ENCODE assay signal across 20 cellular contexts in genomic region chr1:236101233-236102200, GRCh38. TPM values are rescaled to one million over a fixed set of nuclear protein-coding genes. Genes with fewer than 3 reads are reported as not detected.
DNase-seq lines count a peak whose midpoint lies in the region; ATAC-seq, FAIRE-seq and TF ChIP-seq lines count a peak whose summit lies in the region.
"Had no signal": no experiment of that assay in that cellular context is flagged by ENCODE, and none has a peak within 500 bp of the region (broad histone marks: within the 10 kb centered on the region; RNA-seq: fewer than 3 reads in every experiment).

No MANE protein-coding gene starts in this region.

- TF ChIP-seq CTCF in HEK293 (tag by site-specific recombination; IDR thresholded peaks at IDR 0.05) (no peak), K562 (IDR thresholded peaks at IDR 0.05 in 2 of 3, conservative IDR thresholded peaks at IDR 0.05 in 1 of 3; ENCODE audit: insufficient read depth in 2 of 3, low read depth in 1 of 3, low read length in 3 of 3) (no peak), esophagus muscularis mucosa (IDR thresholded peaks at IDR 0.05) (no peak)

- TF ChIP-seq EP300 in K562 (IDR thresholded peaks at IDR 0.05; ENCODE audit: low read length) (no peak), esophagus muscularis mucosa (IDR thresholded peaks at IDR 0.05) (no peak)

- H3K4me2 ChIP-seq in K562 (ENCODE audit: insufficient read depth, low read length) = no peak overlapping the region
- H3K4me2 ChIP-seq in neuronal stem cell (ENCODE audit: insufficient read depth, low read length, poor library complexity, severe bottlenecking) = no peak overlapping the region
- H3K4me2 ChIP-seq: A549 had no signal

- no peaks in the 10 kb centered on the region for H3K9me1 ChIP-seq in K562 (ENCODE audit: control insufficient read depth, insufficient read depth, low read length)

- H3K14ac ChIP-seq in neuronal stem cell (ENCODE audit: low read length) = no peak overlapping the region

- peaks cover 7% of the 10 kb centered on the region for H3K9me3 Mint-ChIP-seq in activated naive CD4-positive, alpha-beta T cell treated with anti-CD3 and anti-CD28 coated beads for 36 hours
- H3K9me3 Mint-ChIP-seq: CD4-positive, alpha-beta T cell had no signal

- no peak for FAIRE-seq in K562 (lab: Jason Lieb, UNC)
- FAIRE-seq: A549, D721Med, G401.6, GM12892, GM18507 had no signal

- H3K79me1 ChIP-seq in neuronal stem cell (ENCODE audit: low read depth, low read length) = no peaks in the 10 kb centered on the region

- H3K79me2 ChIP-seq in K562 (ENCODE audit: control insufficient read depth, insufficient read depth, low read length) = no peaks in the 10 kb centered on the region

- POLR2A ChIA-PET in HEK293 (lab: Yijun Ruan, JAX) = no interaction called here
- POLR2A ChIA-PET in K562 (lab: Yijun Ruan, JAX) = interaction anchor here (0.7 kb wide), 1 partner anchor 121 kb away, joined by 4 read pairs; no protein-coding TSS in a partner anchor

- H3K4me3 Mint-ChIP-seq in activated naive CD4-positive, alpha-beta T cell treated with anti-CD3 and anti-CD28 coated beads for 36 hours = no peak overlapping the region
- H3K4me3 Mint-ChIP-seq: CD4-positive, alpha-beta T cell had no signal

- H3K4me3 ChIP-seq in HEK293 (ENCODE audit: low read depth, low read length) = no peak overlapping the region
- no peak overlapping the region for H3K4me3 ChIP-seq in K562
- H3K4me3 ChIP-seq in neuronal stem cell (ENCODE audit: low read length in 2 of 2) = peak overlapping the region in 1 of 2 donors; percentile 23
- no peak overlapping the region for H3K4me3 ChIP-seq in aorta (ENCODE audit: low read length in 2 of 2)
- H3K4me3 ChIP-seq in esophagus muscularis mucosa = no peak overlapping the region
- H3K4me3 ChIP-seq: A549, GM23248 had no signal

- H4K8ac ChIP-seq in neuronal stem cell (ENCODE audit: low read depth, low read length) = no peak overlapping the region

- in situ Hi-C loops in K562 (cut with MboI) = loop anchor here (25.0 kb wide), 2 partner anchors 1286 to 1461 kb away; no protein-coding TSS in a partner anchor

- H2BK15ac ChIP-seq in neuronal stem cell (ENCODE audit: low read length) = peak overlapping the region; percentile 32

- BruUV-seq in K562 (replicated peaks; lab: Mats Ljungman, UMichigan) = no TSS peak

- DNase-seq in K562 (ENCODE audit: extremely low read depth in 1 of 4, low spot score in 3 of 4) = no peak
- DNase-seq in neuronal stem cell (ENCODE audit: low spot score) = no peak
- peak; percentile 6 to 8 for DNase-seq in aorta
- DNase-seq in esophagus muscularis mucosa (ENCODE audit: extremely low spot score) = no peak
- no peak for DNase-seq in activated naive CD4-positive, alpha-beta T cell treated with anti-CD3 and anti-CD28 coated beads for 36 hours
- DNase-seq in stimulated activated CD4-positive, alpha-beta T cell treated with anti-CD3 and anti-CD28 coated beads, Interleukin-15, amount 100 ng/mL, for 24 hours = no peak
- DNase-seq: AML-193; Caco-2; CD4-positive, alpha-beta T cell; GM23248; H7 had no signal

- no peak overlapping the region for H3K18ac ChIP-seq in neuronal stem cell (ENCODE audit: low read length)

- ATAC-seq in K562 (no peak), aorta (ENCODE audit: low FRiP score) (no peak)
- ATAC-seq: A549, HCT116 had no signal

- peaks cover 2% of the 10 kb centered on the region for H3K4me1 Mint-ChIP-seq in activated naive CD4-positive, alpha-beta T cell treated with anti-CD3 and anti-CD28 coated beads for 36 hours (ENCODE audit: low read depth)

- peaks cover 2% of the 10 kb centered on the region for H3K36me3 Mint-ChIP-seq in activated naive CD4-positive, alpha-beta T cell treated with anti-CD3 and anti-CD28 coated beads for 36 hours (ENCODE audit: low read depth)

- H3K9me3 ChIP-seq in HEK293 (ENCODE audit: control insufficient read depth, insufficient read depth, low read depth, low read length) (no peaks in the 10 kb centered on the region), K562 (replicated peaks; ENCODE audit: control insufficient read depth, insufficient read depth, low read depth, low read length) (no peaks in the 10 kb centered on the region; the same call in 1 of the 2 replicates), neuronal stem cell (replicated peaks in 1 of 2; ENCODE audit: control insufficient read depth in 2 of 2, insufficient read depth in 1 of 2, low read depth in 1 of 2, low read length in 2 of 2) (peaks cover 0 to 3% of the 10 kb centered on the region in 2 donors), aorta (ENCODE audit: control insufficient read depth, low read length) (no peaks in the 10 kb centered on the region), esophagus muscularis mucosa (peaks cover 0 to 4% (median 2%) of the 10 kb centered on the region in 4 donors)

- H2AK5ac ChIP-seq in neuronal stem cell (ENCODE audit: low read depth, low read length) = peak overlapping the region; percentile 30

- H2BK5ac ChIP-seq in neuronal stem cell (ENCODE audit: low read length) = no peak overlapping the region

- WGBS in K562 (ENCODE audit: insufficient coverage, low coverage, missing lambda C conversion rate) = 8% methylated on average over 8 of the region's 10 CpGs
- 100% methylated on average over 5 to 8 of the region's 10 CpGs for WGBS in neuronal stem cell (ENCODE audit: extremely low coverage in 2 of 2, insufficient read length in 2 of 2, insufficient replicate concordance in 1 of 2), 2 donors
- 86 to 88% methylated on average over 10 of the region's 10 CpGs for WGBS in aorta, 2 donors
- 82% methylated on average over 10 of the region's 10 CpGs for WGBS in esophagus muscularis mucosa

- H3K9ac ChIP-seq in K562 (ENCODE audit: insufficient read depth in 1 of 2, low read depth in 2 of 2, low read length in 2 of 2) (no peak overlapping the region), neuronal stem cell (ENCODE audit: low read depth, low read length, poor library complexity) (peak overlapping the region; percentile 57)
- H3K9ac ChIP-seq: GM23248 had no signal

- no peak overlapping the region for H3K27ac Mint-ChIP-seq in activated naive CD4-positive, alpha-beta T cell treated with anti-CD3 and anti-CD28 coated beads for 36 hours
- H3K27ac Mint-ChIP-seq: CD4-positive, alpha-beta T cell had no signal

- no peak overlapping the region for H2AFZ ChIP-seq in K562 (ENCODE audit: low read depth, low read length)
- H2AFZ ChIP-seq in neuronal stem cell (ENCODE audit: low read length) = no peak overlapping the region
- H2AFZ ChIP-seq: GM23248 had no signal

- H2BK120ac ChIP-seq in neuronal stem cell (ENCODE audit: low read depth, low read length) = no peak overlapping the region

- TF ChIP-seq POLR2A in K562 (conservative IDR thresholded peaks at IDR 0.05) (no peak), esophagus muscularis mucosa (IDR thresholded peaks at IDR 0.05; ENCODE audit: low read depth) (no peak)

- H3K27me3 ChIP-seq in K562 (ENCODE audit: control insufficient read depth in 2 of 2, insufficient read depth in 2 of 2, low read length in 2 of 2) = peaks cover 0 to 30% of the 10 kb centered on the region in 2 experiments; a peak in 2 of 5 replicates
- peaks cover 0 to 2% (median 0%) of the 10 kb centered on the region in 3 experiments for H3K27me3 ChIP-seq in neuronal stem cell (ENCODE audit: control insufficient read depth in 3 of 3, insufficient read depth in 3 of 3, low read depth in 1 of 3, low read length in 3 of 3)
- H3K27me3 ChIP-seq in aorta (ENCODE audit: control insufficient read depth in 1 of 2, insufficient read depth in 2 of 2, low read length in 1 of 2) = no peaks in the 10 kb centered on the region
- peaks cover 0 to 14% (median 0%) of the 10 kb centered on the region in 4 donors for H3K27me3 ChIP-seq in esophagus muscularis mucosa

- H3K23ac ChIP-seq in neuronal stem cell (ENCODE audit: low read depth, low read length, poor library complexity) = peak overlapping the region; percentile 5

- no peaks in the 10 kb centered on the region for H3K27me3 Mint-ChIP-seq in activated naive CD4-positive, alpha-beta T cell treated with anti-CD3 and anti-CD28 coated beads for 36 hours (ENCODE audit: low read depth)

- peak overlapping the region; percentile 86 for H4K91ac ChIP-seq in neuronal stem cell (ENCODE audit: low read depth, low read length, poor library complexity)

- H3K4me1 ChIP-seq in HEK293 (ENCODE audit: control insufficient read depth, insufficient read depth, low read length) (no peaks in the 10 kb centered on the region), K562 (replicated peaks in 1 of 2; ENCODE audit: control insufficient read depth in 2 of 2, insufficient read depth in 2 of 2, low read length in 2 of 2) (peaks cover 3% of the 10 kb centered on the region in 2 experiments; a peak in 2 of 5 replicates), neuronal stem cell (ENCODE audit: control insufficient read depth in 2 of 2, insufficient read depth in 1 of 2, low read depth in 1 of 2, low read length in 2 of 2) (peaks cover 2 to 8% of the 10 kb centered on the region in 2 donors), aorta (ENCODE audit: control insufficient read depth in 1 of 2, insufficient read depth in 2 of 2, low read length in 2 of 2) (no peaks in the 10 kb centered on the region), esophagus muscularis mucosa (peaks cover 0 to 8% (median 3%) of the 10 kb centered on the region in 4 donors)
- H3K4me1 ChIP-seq: A549, Caco-2 had no signal

- H3K4ac ChIP-seq in neuronal stem cell (ENCODE audit: low read length) = no peak overlapping the region

- H3K36me3 ChIP-seq in HEK293 (ENCODE audit: control insufficient read depth in 2 of 2, insufficient read depth in 1 of 2, low read length in 2 of 2) = no peaks in the 10 kb centered on the region
- no peaks in the 10 kb centered on the region for H3K36me3 ChIP-seq in K562 (ENCODE audit: control insufficient read depth, insufficient read depth, low read length)
- no peaks in the 10 kb centered on the region for H3K36me3 ChIP-seq in neuronal stem cell (replicated peaks in 1 of 2; ENCODE audit: control insufficient read depth in 2 of 2, insufficient read depth in 2 of 2, low read length in 2 of 2)
- no peaks in the 10 kb centered on the region for H3K36me3 ChIP-seq in aorta (ENCODE audit: control insufficient read depth in 1 of 2, insufficient read depth in 2 of 2, low read length in 1 of 2)
- H3K36me3 ChIP-seq in esophagus muscularis mucosa = no peaks in the 10 kb centered on the region

- no peak overlapping the region for H3K27ac ChIP-seq in HEK293 (ENCODE audit: extremely low read depth, low read depth, low read length)
- no peak overlapping the region for H3K27ac ChIP-seq in K562 (ENCODE audit: extremely low read depth, low read depth, low read length)
- H3K27ac ChIP-seq in neuronal stem cell (replicated peaks; ENCODE audit: low read length) = no peak overlapping the region
- H3K27ac ChIP-seq in aorta (ENCODE audit: low read depth in 1 of 2, low read length in 2 of 2) = no peak overlapping the region
- H3K27ac ChIP-seq in esophagus muscularis mucosa (replicated peaks in 1 of 4) = no peak overlapping the region
- H3K27ac ChIP-seq: 22Rv1, A549, C4-2B, GM23248 had no signal

- H2BK12ac ChIP-seq in neuronal stem cell (ENCODE audit: low read length) = peak overlapping the region; percentile 85

- CTCF ChIA-PET in HEK293 (lab: Yijun Ruan, JAX) = no interaction called here
- CTCF ChIA-PET in K562 (lab: Yijun Ruan, JAX; ENCODE audit: low intra/inter-chr PET ratio) = no interaction called here
- CTCF ChIA-PET in activated naive CD4-positive, alpha-beta T cell treated with anti-CD3 and anti-CD28 coated beads for 36 hours (lab: Charles Lee) = interaction anchor here (1.0 kb wide), 1 partner anchor 339 kb away, joined by 3 read pairs; no protein-coding TSS in a partner anchor

- TF ChIP-seq RAD21 in K562 (CRISPR knock-in tag; conservative IDR thresholded peaks at IDR 0.05 in 1 of 2, IDR thresholded peaks at IDR 0.05 in 1 of 2) = no peak

- intact Hi-C loops in K562 (cut with micrococcal nuclease) = loop anchor here (2.0 to 10.0 kb wide), 6 partner anchors 449 to 1703 kb away; no protein-coding TSS in a partner anchor
- intact Hi-C loops in aorta (cut with DNase I) = loop anchor here (5.0 to 10.0 kb wide), 2 partner anchors 386 to 673 kb away; no protein-coding TSS in a partner anchor
- intact Hi-C loops in esophagus muscularis mucosa (cut with DNase I) = loop anchor here (10.0 kb wide), 1 partner anchor 423 kb away; the partner anchor contains the start of gene LGALS8
- intact Hi-C loops in activated naive CD4-positive, alpha-beta T cell treated with anti-CD3 and anti-CD28 coated beads for 36 hours (cut with micrococcal nuclease) = loop anchor here (5.0 to 10.0 kb wide), 3 partner anchors 653 to 1461 kb away; no protein-coding TSS in a partner anchor

- H4K20me1 ChIP-seq in K562 (replicated peaks; ENCODE audit: control insufficient read depth, insufficient read depth, low read length) = no peaks in the 10 kb centered on the region; the same call in none of the 2 replicates

RNA-seq across cellular contexts. Expression of gene NID1, which starts 36.6 kb away (rescaled TPM):
- total RNA-seq in K562 (2011; cell fraction: chromatin; rRNA removed; ENCODE audit: low replicate concordance) = not detected in 2 replicates
- total RNA-seq in K562 (2011; cell fraction: nucleolus; rRNA removed) = not detected in 2 replicates
- not detected in 2 replicates for total RNA-seq in K562 (2011; cell fraction: nucleoplasm; rRNA removed)
- total RNA-seq in K562 (2014; rRNA removed) = not detected in 2 replicates
- not detected in 2 replicates for total RNA-seq in K562 (2014; rRNA removed; fragmentation: Illumina TruSeq; extraction: Trizol)
- not detected in 2 replicates for total RNA-seq in K562 (2015; rRNA removed; fragmentation: Illumina TruSeq; extraction: Trizol)
- total RNA-seq in K562 (2021) = 0.22 and 0.27 TPM in 2 replicates
- not detected in 2 replicates for polyA plus RNA-seq in K562 (2011; rRNA removed)
- 0.01 TPM in 1 of 2 replicates, not detected in the other for polyA plus RNA-seq in K562 (2011; cell fraction: cytosol; rRNA removed)
- polyA plus RNA-seq in K562 (2011; cell fraction: nucleus; rRNA removed) = not detected in 2 replicates
- not detected in 2 replicates for polyA plus RNA-seq in K562 (2012)
- not detected in 2 replicates for polyA plus RNA-seq in K562 (2014; fragmentation: Illumina TruSeq; extraction: Trizol)
- polyA plus RNA-seq in K562 (2014; fragmentation: Nextera tagmentation; extraction: Ambion mirVana) = not detected
- not detected in 2 replicates for polyA plus RNA-seq in K562 (2014; rRNA removed)
- not detected in 2 replicates for polyA minus RNA-seq in K562 (2011; rRNA and poly(A)+ RNA removed)
- 0.46 TPM in 1 of 2 replicates, not detected in the other for polyA minus RNA-seq in K562 (2011; cell fraction: cytosol; rRNA and poly(A)+ RNA removed)
- polyA minus RNA-seq in K562 (2011; cell fraction: nucleus; rRNA and poly(A)+ RNA removed) = not detected in 2 replicates
- 68.7 TPM for polyA plus RNA-seq in neuronal stem cell (2013, experiment 1 of 2)
- polyA plus RNA-seq in neuronal stem cell (2013, experiment 2 of 2) = 68.7 TPM
- 10 to 100 TPM; 63.3 to 69.5 TPM for total RNA-seq in aorta
- polyA plus RNA-seq in aorta = 10 to 100 TPM; 11.0 to 57.5 TPM
- 100 to 1,000 TPM; 187 to 390 (median 287) TPM for total RNA-seq in esophagus muscularis mucosa
- total RNA-seq in activated naive CD4-positive, alpha-beta T cell treated with anti-CD3 and anti-CD28 coated beads for 36 hours = under 1 TPM in 1 of 2 experiments, not detected in 1; 0.10 TPM

RNA-seq across cellular contexts. Expression of gene GPR137B, which starts 40.8 kb away (rescaled TPM):
- 0.28 and 0.65 TPM in 2 replicates for total RNA-seq in K562 (2011; cell fraction: chromatin; rRNA removed; ENCODE audit: low replicate concordance)
- total RNA-seq in K562 (2011; cell fraction: nucleolus; rRNA removed) = 0.17 and 0.79 TPM in 2 replicates
- total RNA-seq in K562 (2011; cell fraction: nucleoplasm; rRNA removed) = 0.22 and 2.1 TPM in 2 replicates
- total RNA-seq in K562 (2014; rRNA removed) (0.36 and 0.94 TPM in 2 replicates), K562 (2014; rRNA removed; fragmentation: Illumina TruSeq; extraction: Trizol) (0.70 and 0.76 TPM in 2 replicates), K562 (2015; rRNA removed; fragmentation: Illumina TruSeq; extraction: Trizol) (0.75 and 0.87 TPM in 2 replicates), K562 (2021) (0.49 and 0.62 TPM in 2 replicates), aorta (10 to 100 TPM; 19.2 to 21.3 TPM), esophagus muscularis mucosa (10 to 100 TPM; 14.5 to 21.3 (median 15.7) TPM)
- polyA plus RNA-seq in K562 (2011; rRNA removed) (0.04 and 0.28 TPM in 2 replicates), K562 (2014; fragmentation: Illumina TruSeq; extraction: Trizol) (1.0 and 1.1 TPM in 2 replicates), K562 (2014; fragmentation: Nextera tagmentation; extraction: Ambion mirVana) (under 1 TPM; 0.14 to 0.35 TPM), K562 (2014; rRNA removed) (0.49 and 0.62 TPM in 2 replicates), aorta (10 to 100 TPM; 15.4 to 19.8 TPM)
- 0.07 and 0.19 TPM in 2 replicates for polyA plus RNA-seq in K562 (2011; cell fraction: cytosol; rRNA removed)
- 0.30 and 0.60 TPM in 2 replicates for polyA plus RNA-seq in K562 (2011; cell fraction: nucleus; rRNA removed)
- 0.78 and 1.8 TPM in 2 replicates for polyA plus RNA-seq in K562 (2012)
- polyA minus RNA-seq in K562 (2011; rRNA and poly(A)+ RNA removed) = 0.27 TPM in 1 of 2 replicates, not detected in the other
- not detected in 2 replicates for polyA minus RNA-seq in K562 (2011; cell fraction: cytosol; rRNA and poly(A)+ RNA removed)
- 0.13 TPM in 1 of 2 replicates, not detected in the other for polyA minus RNA-seq in K562 (2011; cell fraction: nucleus; rRNA and poly(A)+ RNA removed)
- polyA plus RNA-seq in neuronal stem cell (2013, experiment 1 of 2) = 7.5 TPM
- 7.2 TPM for polyA plus RNA-seq in neuronal stem cell (2013, experiment 2 of 2)
- total RNA-seq in activated naive CD4-positive, alpha-beta T cell treated with anti-CD3 and anti-CD28 coated beads for 36 hours = 1 to 10 TPM; 1.6 to 2.4 TPM

Comparison
In these comparisons a context has a peak if more than half of its experiments do, and no peak if none do; other contexts are left out.
1. DNase-seq: peak in aorta (2 of 2); none in K562 (0 of 4), neuronal stem cell (single experiment), esophagus muscularis mucosa (single experiment), activated naive CD4-positive, alpha-beta T cell treated with anti-CD3 and anti-CD28 coated beads for 36 hours (single experiment) and stimulated activated CD4-positive, alpha-beta T cell treated with anti-CD3 and anti-CD28 coated beads, Interleukin-15, amount 100 ng/mL, for 24 hours (single experiment).
2. RNA of gene NID1, which starts 36.6 kb away (total RNA-seq): 187 to 390 TPM in esophagus muscularis mucosa and 63.3 to 69.5 TPM in aorta; 0.10 TPM in activated naive CD4-positive, alpha-beta T cell treated with anti-CD3 and anti-CD28 coated beads for 36 hours and 0.22 to 0.27 TPM in K562; every median in the first group is over 10 times any median in the second.
3. RNA of gene GPR137B, which starts 40.8 kb away (total RNA-seq): 19.2 to 21.3 TPM in aorta and 14.5 to 21.3 TPM in esophagus muscularis mucosa; 1.6 to 2.4 TPM in activated naive CD4-positive, alpha-beta T cell treated with anti-CD3 and anti-CD28 coated beads for 36 hours and 0.17 to 2.1 TPM in K562; every median in the first group is over 4 times any median in the second.
4. Of the 44 proteins assayed by ChIP-seq in both K562 and HEK293: peak only in K562: none; only in HEK293: ZBTB26, ZNF133, ZNF239, ZNF311, ZNF76 and ZNF785; in both: none; in neither: 38.